In the genomic region with DNA sequence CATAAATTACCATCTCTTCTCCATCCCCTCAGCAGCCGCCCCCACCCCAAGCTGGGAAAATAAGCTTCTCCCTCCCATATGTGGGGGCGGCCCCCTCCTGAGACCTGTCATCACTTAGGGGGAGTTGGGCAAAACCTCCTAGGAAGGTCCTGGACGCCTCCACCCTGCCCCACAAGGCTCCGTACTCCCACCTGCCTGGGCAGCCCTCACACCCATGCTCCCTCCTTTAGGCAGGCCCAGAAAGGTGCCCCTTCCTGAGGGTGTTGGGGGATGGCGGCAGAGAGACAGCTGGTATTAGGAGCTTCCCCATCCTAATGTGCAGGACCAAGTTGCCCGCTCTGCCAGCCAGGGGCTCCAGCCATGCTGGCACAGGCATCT, we compare ENCODE assay signal across 21 cellular contexts. TPM values are rescaled to one million over a fixed set of nuclear protein-coding genes. Genes with fewer than 3 reads are reported as not detected.
A peak's percentile ranks its signal among the peaks of the same experiment; 100 is the strongest.
DNase-seq lines count a peak whose midpoint lies in the region; ATAC-seq and TF ChIP-seq lines count a peak whose summit lies in the region.
"Had no signal": no experiment of that assay in that cellular context is flagged by ENCODE, and none has a peak within 500 bp of the region (broad histone marks: within the 10 kb centered on the region; RNA-seq: fewer than 3 reads in every experiment).

No MANE protein-coding gene starts in this region.

- peak overlapping the region; percentile 78 for H3K14ac ChIP-seq in neuronal stem cell (ENCODE audit: low read length)

- no peak overlapping the region for H3K4ac ChIP-seq in neuronal stem cell (ENCODE audit: low read length)

- H3K36me3 ChIP-seq in left ventricle myocardium inferior: no peaks in the 10 kb centered on the region
- H3K36me3 ChIP-seq in adipocyte (ENCODE audit: control insufficient read depth, insufficient read depth, low read length, severe bottlenecking): no peaks in the 10 kb centered on the region
- no peaks in the 10 kb centered on the region for H3K36me3 ChIP-seq in neuronal stem cell (replicated peaks in 1 of 2; ENCODE audit: control insufficient read depth in 2 of 2, insufficient read depth in 2 of 2, low read length in 2 of 2)
- no peaks in the 10 kb centered on the region for H3K36me3 ChIP-seq in vagina
- H3K36me3 ChIP-seq: BLaER1 had no signal

- intact Hi-C loops in cardiac septum (cut with DNase I) (loop anchor here (5.0 kb wide), 1 partner anchor 183 kb away; no protein-coding TSS in a partner anchor), left ventricle myocardium inferior (cut with micrococcal nuclease) (loop anchor here (10.0 kb wide), 1 partner anchor 61 kb away; a partner anchor contains a TSS), vagina (cut with DNase I) (loop anchor here (5.0 kb wide), 1 partner anchor 58 kb away; a partner anchor contains a TSS)

- no peak overlapping the region for H3K4me3 ChIP-seq in left ventricle myocardium inferior
- no peak overlapping the region for H3K4me3 ChIP-seq in adipocyte (ENCODE audit: low read length)
- H3K4me3 ChIP-seq in neuronal stem cell (ENCODE audit: low read length in 2 of 2): no peak overlapping the region
- H3K4me3 ChIP-seq in vagina: no peak overlapping the region
- H3K4me3 ChIP-seq: BLaER1, K562 had no signal

- TF ChIP-seq POLR2A in vagina (IDR thresholded peaks at IDR 0.05): no peak

- H4K8ac ChIP-seq in neuronal stem cell (ENCODE audit: low read depth, low read length): no peak overlapping the region

- H4K91ac ChIP-seq in neuronal stem cell (ENCODE audit: low read depth, low read length, poor library complexity): no peak overlapping the region

- H2AK5ac ChIP-seq in neuronal stem cell (ENCODE audit: low read depth, low read length): peak overlapping the region; percentile 54

- ATAC-seq in HG03460 (IDR thresholded peaks at IDR 0.05; ENCODE audit: unreplicated experiment): no peak
- ATAC-seq: K562 had no signal

- H2BK5ac ChIP-seq in neuronal stem cell (ENCODE audit: low read length): no peak overlapping the region

- H2BK15ac ChIP-seq in neuronal stem cell (ENCODE audit: low read length): peak overlapping the region; percentile 80

- H2BK12ac ChIP-seq in neuronal stem cell (ENCODE audit: low read length): peak overlapping the region; percentile 80

- H3K9me3 ChIP-seq in left ventricle myocardium inferior (replicated peaks) (no peaks in the 10 kb centered on the region), adipocyte (ENCODE audit: control insufficient read depth, low read length) (no peaks in the 10 kb centered on the region), neuronal stem cell (replicated peaks in 1 of 2; ENCODE audit: control insufficient read depth in 2 of 2, insufficient read depth in 1 of 2, low read depth in 1 of 2, low read length in 2 of 2) (no peaks in the 10 kb centered on the region), vagina (no peaks in the 10 kb centered on the region)
- H3K9me3 ChIP-seq: BLaER1 had no signal

- H2BK120ac ChIP-seq in neuronal stem cell (ENCODE audit: low read depth, low read length): peak overlapping the region; percentile 44

- H3K4me2 ChIP-seq in neuronal stem cell (ENCODE audit: insufficient read depth, low read length, poor library complexity, severe bottlenecking): no peak overlapping the region
- H3K4me2 ChIP-seq: BLaER1 had no signal

- no CpG with 5 or more reads among the region's 6 CpGs for WGBS in neuronal stem cell (ENCODE audit: extremely low coverage in 2 of 2, insufficient read length in 2 of 2, insufficient replicate concordance in 1 of 2), 2 donors

- H3K27ac ChIP-seq in left ventricle myocardium inferior (replicated peaks): no peak overlapping the region
- H3K27ac ChIP-seq in neuronal stem cell (replicated peaks; ENCODE audit: low read length): no peak overlapping the region
- H3K27ac ChIP-seq in vagina: peak overlapping the region; percentile 90
- H3K27ac ChIP-seq: BLaER1 had no signal

- peak overlapping the region; percentile 80 for H3K18ac ChIP-seq in neuronal stem cell (ENCODE audit: low read length)

- H2AFZ ChIP-seq in neuronal stem cell (ENCODE audit: low read length): no peak overlapping the region

- peak overlapping the region; percentile 85 for H3K9ac ChIP-seq in adipocyte (ENCODE audit: low read length)
- H3K9ac ChIP-seq in neuronal stem cell (ENCODE audit: low read depth, low read length, poor library complexity): peak overlapping the region; percentile 67
- H3K9ac ChIP-seq: BLaER1 had no signal

- H3K4me1 ChIP-seq in left ventricle myocardium inferior: peaks cover 64% of the 10 kb centered on the region
- peaks cover 77% of the 10 kb centered on the region for H3K4me1 ChIP-seq in adipocyte (ENCODE audit: control insufficient read depth, insufficient read depth, low read length)
- H3K4me1 ChIP-seq in neuronal stem cell (ENCODE audit: control insufficient read depth in 2 of 2, insufficient read depth in 1 of 2, low read depth in 1 of 2, low read length in 2 of 2): peaks cover 3 to 30% of the 10 kb centered on the region in 2 donors
- H3K4me1 ChIP-seq in vagina: peaks cover 56% of the 10 kb centered on the region

- H3K27me3 ChIP-seq in left ventricle myocardium inferior (ENCODE audit: low read depth): no peaks in the 10 kb centered on the region
- H3K27me3 ChIP-seq in adipocyte (replicated peaks; ENCODE audit: control insufficient read depth, insufficient read depth, low read length): no peaks in the 10 kb centered on the region
- peaks cover 0 to 67% (median 0%) of the 10 kb centered on the region in 3 experiments for H3K27me3 ChIP-seq in neuronal stem cell (ENCODE audit: control insufficient read depth in 3 of 3, insufficient read depth in 3 of 3, low read depth in 1 of 3, low read length in 3 of 3)
- H3K27me3 ChIP-seq in vagina: no peaks in the 10 kb centered on the region
- H3K27me3 ChIP-seq: BLaER1 had no signal

- peak; percentile 31 for DNase-seq in cardiac septum (ENCODE audit: low spot score)
- no peak for DNase-seq in left ventricle myocardium inferior
- DNase-seq in adipocyte (ENCODE audit: low read depth): no peak
- DNase-seq in neuronal stem cell (ENCODE audit: low spot score): no peak
- no peak for DNase-seq in vagina (ENCODE audit: extremely low spot score in 2 of 2)
- DNase-seq in GM20000 (ENCODE audit: low spot score): no peak
- DNase-seq in NCI-H524 (lab: John Stamatoyannopoulos, UW): no peak
- DNase-seq: CD4-positive, CD25-positive, alpha-beta regulatory T cell; Kasumi-1; NCI-H1105 treated with DMSO at 0.1 percent for 48 hours; NCI-H146; NCI-H2029; NCI-H446 treated with DMSO at 0.1 percent for 48 hours; NCI-H526 treated with DMSO at 0.1 percent for 48 hours; RPMI8226; SHP77 had no signal

- no peak overlapping the region for H3K23ac ChIP-seq in neuronal stem cell (ENCODE audit: low read depth, low read length, poor library complexity)

- no peaks in the 10 kb centered on the region for H3K79me1 ChIP-seq in neuronal stem cell (ENCODE audit: low read depth, low read length)

- TF ChIP-seq CTCF in left ventricle myocardium inferior (IDR thresholded peaks at IDR 0.05; ENCODE audit: borderline replicate concordance) (no peak), vagina (IDR thresholded peaks at IDR 0.05) (no peak), GM20000 (IDR thresholded peaks at IDR 0.05; ENCODE audit: extremely low read depth, missing control alignments) (no peak)

RNA-seq across cellular contexts. Expression of a gene that starts 57.0 kb away (rescaled TPM):
- total RNA-seq in cardiac septum (0.78 TPM), left ventricle myocardium inferior (0.85 TPM), vagina (6.4 TPM)
- polyA plus RNA-seq in neuronal stem cell (2013, experiment 1 of 2): 0.25 TPM
- 0.28 TPM for polyA plus RNA-seq in neuronal stem cell (2013, experiment 2 of 2)
- total RNA-seq: CD4-positive, CD25-positive, alpha-beta regulatory T cell; K562; M059J had no signal
- polyA plus RNA-seq: AG04450, K562 had no signal
